Comparison of ENCODE assay signal across 20 cellular contexts in the genomic region with DNA sequence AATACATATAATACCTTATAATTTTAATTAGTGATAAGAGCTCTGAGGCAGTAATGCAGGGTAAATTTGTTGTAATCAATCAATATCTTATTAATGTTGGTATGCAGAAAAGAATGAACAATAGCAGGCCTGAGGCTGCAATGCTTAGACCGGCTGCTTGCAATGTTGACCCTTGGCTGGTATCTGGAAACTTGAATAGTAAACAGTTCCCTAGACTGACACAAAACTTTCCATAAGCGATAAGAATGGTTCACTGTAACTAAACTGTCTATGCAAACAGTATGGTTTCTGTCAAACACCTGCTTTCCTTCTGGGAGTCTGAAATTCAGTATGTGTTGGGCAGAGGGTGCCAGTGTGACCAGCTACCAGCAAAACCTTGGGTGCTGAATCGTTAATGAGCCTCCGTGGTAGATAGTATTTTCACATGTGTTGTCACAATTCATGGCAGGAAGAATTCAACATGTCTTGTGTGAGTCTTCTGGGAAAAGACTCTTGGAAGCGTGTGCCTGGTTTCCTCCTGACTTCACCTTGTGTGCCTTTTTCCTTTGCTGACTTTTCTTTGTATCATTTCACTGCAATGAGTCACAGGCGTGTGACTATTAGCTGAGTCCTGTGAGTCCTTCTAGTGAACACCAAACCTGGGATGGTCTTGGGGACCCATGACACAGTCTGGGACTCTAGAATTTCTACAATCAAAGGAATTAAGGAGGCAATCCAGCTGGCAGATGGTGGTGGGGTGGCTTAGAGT. TPM values are rescaled to one million over a fixed set of nuclear protein-coding genes. Genes with fewer than 3 reads are reported as not detected.
DNase-seq lines count a peak whose midpoint lies in the region; ATAC-seq, FAIRE-seq and TF ChIP-seq lines count a peak whose summit lies in the region.
"Had no signal": no experiment of that assay in that cellular context is flagged by ENCODE, and none has a peak within 500 bp of the region (broad histone marks: within the 10 kb centered on the region; RNA-seq: fewer than 3 reads in every experiment).

No MANE protein-coding gene starts in this region.

- H3K27ac ChIP-seq in brain microvascular endothelial cell (no peak overlapping the region), keratinocyte (ENCODE audit: control insufficient read depth, insufficient read depth, low read length) (no peak overlapping the region), stomach (no peak overlapping the region)
- H3K27ac ChIP-seq: colonic mucosa, thoracic aorta had no signal

- H3K27ac Mint-ChIP-seq in Caco-2 (ENCODE audit: unreplicated experiment), result peak overlapping the region; percentile 57
- H3K27ac Mint-ChIP-seq in stimulated activated naive B cell treated with anti-CD40 and anti-IgM and Interleukin-4, amounts not matched to agents 10 μg/mL and 1 μg/mL and 100 μg/mL, for 72 hours, result no peak overlapping the region
- H3K27ac Mint-ChIP-seq: activated T-cell treated with anti-CD3 and anti-CD28 coated beads, Interleukin-2, amount 50 U/mL, for 72 hours; naive thymus-derived CD8-positive, alpha-beta T cell had no signal

- in situ Hi-C loops in brain microvascular endothelial cell (cut with HindIII; ENCODE audit: low pct_ligation_motif_present, low sequenced_read_pairs), result no loop called here

- intact Hi-C loops in Caco-2 (cut with micrococcal nuclease; ENCODE audit: unreplicated experiment) (loop anchor here (10.0 kb wide), 1 partner anchor 282 kb away; no protein-coding TSS in a partner anchor), stomach (cut with DNase I; ENCODE audit: low total_unique reads) (no loop called here)

- H3K9me3 Mint-ChIP-seq in Caco-2 (ENCODE audit: unreplicated experiment), result no peaks in the 10 kb centered on the region
- H3K9me3 Mint-ChIP-seq in stimulated activated naive B cell treated with anti-CD40 and anti-IgM and Interleukin-4, amounts not matched to agents 10 μg/mL and 1 μg/mL and 100 μg/mL, for 72 hours, result peaks cover 0 to 2% of the 10 kb centered on the region in 2 donors
- H3K9me3 Mint-ChIP-seq: activated T-cell treated with anti-CD3 and anti-CD28 coated beads, Interleukin-2, amount 50 U/mL, for 72 hours; naive thymus-derived CD8-positive, alpha-beta T cell had no signal

- no peaks in the 10 kb centered on the region for H3K9me3 ChIP-seq in Caco-2
- no peaks in the 10 kb centered on the region for H3K9me3 ChIP-seq in keratinocyte (ENCODE audit: control insufficient read depth, low read depth, low read length)
- no peaks in the 10 kb centered on the region for H3K9me3 ChIP-seq in stomach
- H3K9me3 ChIP-seq: colonic mucosa, thoracic aorta had no signal

- CTCF ChIA-PET in Caco-2 (lab: Charles Lee), result interaction anchor here (0.6 kb wide), 2 partner anchors 32 to 121 kb away, joined by 3 read pairs; no protein-coding TSS in a partner anchor

- H3K36me3 ChIP-seq in Caco-2 (ENCODE audit: control insufficient read depth, insufficient read depth, low read length) (no peaks in the 10 kb centered on the region), brain microvascular endothelial cell (replicated peaks) (no peaks in the 10 kb centered on the region), keratinocyte (ENCODE audit: control insufficient read depth in 2 of 2, extremely low read depth in 1 of 2, insufficient read depth in 2 of 2, low read length in 2 of 2) (no peaks in the 10 kb centered on the region), stomach (no peaks in the 10 kb centered on the region), H7 (replicated peaks; ENCODE audit: control insufficient read depth, insufficient read depth, low read length) (no peaks in the 10 kb centered on the region)
- H3K36me3 ChIP-seq: colonic mucosa, thoracic aorta had no signal

- no peak overlapping the region for H3K4me3 ChIP-seq in Caco-2 (ENCODE audit: low read depth, low read length)
- H3K4me3 ChIP-seq in brain microvascular endothelial cell (ENCODE audit: low read depth, low read length), result no peak overlapping the region
- no peak overlapping the region for H3K4me3 ChIP-seq in keratinocyte (ENCODE audit: control insufficient read depth in 2 of 3, extremely low read depth in 1 of 3, insufficient read depth in 2 of 3, low read depth in 1 of 3, low read length in 3 of 3)
- H3K4me3 ChIP-seq in stomach, result no peak overlapping the region
- H3K4me3 ChIP-seq in H7 (ENCODE audit: insufficient read depth, low read depth, low read length), result no peak overlapping the region
- H3K4me3 ChIP-seq: colonic mucosa, thoracic aorta had no signal

- H3K4me3 Mint-ChIP-seq in Caco-2 (ENCODE audit: unreplicated experiment), result no peak overlapping the region
- no peak overlapping the region for H3K4me3 Mint-ChIP-seq in stimulated activated naive B cell treated with anti-CD40 and anti-IgM and Interleukin-4, amounts not matched to agents 10 μg/mL and 1 μg/mL and 100 μg/mL, for 72 hours
- H3K4me3 Mint-ChIP-seq: activated T-cell treated with anti-CD3 and anti-CD28 coated beads, Interleukin-2, amount 50 U/mL, for 72 hours; naive thymus-derived CD8-positive, alpha-beta T cell had no signal

- no peaks in the 10 kb centered on the region for H3K9me1 ChIP-seq in keratinocyte (ENCODE audit: control insufficient read depth, extremely low read depth, insufficient read depth, low read length)

- TF ChIP-seq EP300 in stomach (IDR thresholded peaks at IDR 0.05), result no peak

- no peaks in the 10 kb centered on the region for H3K36me3 Mint-ChIP-seq in Caco-2 (ENCODE audit: insufficient read depth, unreplicated experiment)
- H3K36me3 Mint-ChIP-seq in stimulated activated naive B cell treated with anti-CD40 and anti-IgM and Interleukin-4, amounts not matched to agents 10 μg/mL and 1 μg/mL and 100 μg/mL, for 72 hours, result no peaks in the 10 kb centered on the region
- H3K36me3 Mint-ChIP-seq: naive thymus-derived CD8-positive, alpha-beta T cell had no signal

- H3K27me3 ChIP-seq in Caco-2 (replicated peaks; ENCODE audit: control insufficient read depth, insufficient read depth, low read length) (no peaks in the 10 kb centered on the region), brain microvascular endothelial cell (replicated peaks) (peaks cover 2% of the 10 kb centered on the region), keratinocyte (ENCODE audit: control insufficient read depth, extremely low read depth, insufficient read depth, low read length) (peaks cover 5% of the 10 kb centered on the region), stomach (no peaks in the 10 kb centered on the region), H7 (ENCODE audit: control insufficient read depth, insufficient read depth, low read length) (no peaks in the 10 kb centered on the region)
- H3K27me3 ChIP-seq: colonic mucosa had no signal

- peak; percentile 36 for FAIRE-seq in keratinocyte (lab: Jason Lieb, UNC)
- FAIRE-seq: GM18507, GM19239 had no signal

- ATAC-seq in stimulated activated naive B cell treated with anti-CD40 and anti-IgM and Interleukin-4, amounts not matched to agents 10 μg/mL and 1 μg/mL and 100 μg/mL, for 72 hours (replicated peaks), result no peak
- ATAC-seq: activated T-cell treated with anti-CD3 and anti-CD28 coated beads, Interleukin-2, amount 50 U/mL, for 72 hours; naive thymus-derived CD8-positive, alpha-beta T cell had no signal

- H2AFZ ChIP-seq in keratinocyte (ENCODE audit: control insufficient read depth, low read length), result no peak overlapping the region

- no peak for TF ChIP-seq CTCF in Caco-2 (IDR thresholded peaks at IDR 0.05; ENCODE audit: insufficient read depth in 1 of 2, low read depth in 1 of 2, low read length in 1 of 2, severe bottlenecking in 1 of 2, unreplicated experiment in 1 of 2)
- no peak for TF ChIP-seq CTCF in brain microvascular endothelial cell (IDR thresholded peaks at IDR 0.05; ENCODE audit: low read depth, low read length, missing control alignments)
- TF ChIP-seq CTCF in keratinocyte (optimal IDR thresholded peaks at IDR 0.05 in 1 of 3, IDR thresholded peaks at IDR 0.05 in 1 of 3, conservative IDR thresholded peaks at IDR 0.05 in 1 of 3; ENCODE audit: extremely low read depth in 1 of 3, insufficient read depth in 2 of 3, low read length in 3 of 3), result no peak
- no peak for TF ChIP-seq CTCF in stomach (IDR thresholded peaks at IDR 0.05)

- no peak for TF ChIP-seq POLR2A in stomach (IDR thresholded peaks at IDR 0.05)

- H3K4me1 ChIP-seq in Caco-2 (peaks cover 10% of the 10 kb centered on the region; the same call in 1 of the 2 replicates), keratinocyte (ENCODE audit: control insufficient read depth, extremely low read depth, insufficient read depth, low read length) (no peaks in the 10 kb centered on the region), stomach (no peaks in the 10 kb centered on the region)
- H3K4me1 ChIP-seq: colonic mucosa had no signal

- no peak overlapping the region for H3K9ac ChIP-seq in keratinocyte (ENCODE audit: control insufficient read depth, extremely low read depth, insufficient read depth, low read length)

- POLR2A ChIA-PET in Caco-2 (lab: Charles Lee), result interaction anchor here (0.6 kb wide), 1 partner anchor 240 kb away, joined by 4 read pairs; a partner anchor contains a TSS

- 39 to 58% (median 42%) methylated on average over 6 of the region's 6 CpGs for WGBS in stomach, 5 donors

- no peaks in the 10 kb centered on the region for H3K79me2 ChIP-seq in keratinocyte (ENCODE audit: control insufficient read depth, insufficient read depth, low read length)

- no TSS peak for BruUV-seq in Caco-2 (replicated peaks; lab: Mats Ljungman, UMichigan)

- no peaks in the 10 kb centered on the region for H4K20me1 ChIP-seq in keratinocyte (ENCODE audit: control insufficient read depth, extremely low read depth, insufficient read depth, low read length)

- peaks cover 13% of the 10 kb centered on the region for H3K4me1 Mint-ChIP-seq in Caco-2 (ENCODE audit: low read depth, unreplicated experiment)
- H3K4me1 Mint-ChIP-seq in stimulated activated naive B cell treated with anti-CD40 and anti-IgM and Interleukin-4, amounts not matched to agents 10 μg/mL and 1 μg/mL and 100 μg/mL, for 72 hours, result no peaks in the 10 kb centered on the region
- H3K4me1 Mint-ChIP-seq: naive thymus-derived CD8-positive, alpha-beta T cell had no signal

- H3K27me3 Mint-ChIP-seq in Caco-2 (ENCODE audit: insufficient read depth, unreplicated experiment), result peaks cover 3% of the 10 kb centered on the region
- no peaks in the 10 kb centered on the region for H3K27me3 Mint-ChIP-seq in stimulated activated naive B cell treated with anti-CD40 and anti-IgM and Interleukin-4, amounts not matched to agents 10 μg/mL and 1 μg/mL and 100 μg/mL, for 72 hours

- no peak overlapping the region for H3K4me2 ChIP-seq in keratinocyte (ENCODE audit: control insufficient read depth, extremely low read depth, insufficient read depth, low read depth, low read length)

- DNase-seq in Caco-2 (peak in 1 of 2 experiments; percentile 32), M059J (ENCODE audit: low read depth) (peak; percentile 45), brain microvascular endothelial cell (peak; percentile 18), keratinocyte (ENCODE audit: low read depth, low spot score) (no peak), activated gamma-delta T cell (lab: John Stamatoyannopoulos, UW) (no peak), stomach (no peak), H7 (no peak)
- no peak for DNase-seq in stimulated activated naive B cell treated with anti-CD40 and anti-IgM and Interleukin-4, amounts not matched to agents 10 μg/mL and 1 μg/mL and 100 μg/mL, for 72 hours
- DNase-seq: activated T-cell treated with anti-CD3 and anti-CD28 coated beads, Interleukin-2, amount 50 U/mL, for 72 hours; amniotic stem cell; colonic mucosa; naive thymus-derived CD8-positive, alpha-beta T cell; NCI-H1048; NCI-H2227 treated with DMSO at 0.1 percent for 48 hours had no signal

- dilution Hi-C loops in keratinocyte (cut with MboI; ENCODE audit: extremely low pct_ligation_motif_present, low sequenced_read_pairs), result no loop called here

RNA-seq across cellular contexts. Expression of a gene that starts 30.7 kb away (rescaled TPM):
- total RNA-seq in Caco-2 (2022) (not detected in 2 replicates), stomach (not detected)
- not detected in 2 replicates for total RNA-seq in M059J (2014; rRNA removed; shearing (Covaris generic))
- polyA plus RNA-seq in keratinocyte (not detected in 3 replicates), stomach (not detected)
- not detected for polyA plus RNA-seq in keratinocyte (2011; ENCODE audit: low read depth)
- not detected in 2 replicates for polyA plus RNA-seq in keratinocyte (2011; cell fraction: cytosol; rRNA removed)
- polyA plus RNA-seq in keratinocyte (2011; cell fraction: nucleus; rRNA removed), result not detected in 2 replicates
- not detected in 2 replicates for polyA plus RNA-seq in keratinocyte (2012; ENCODE audit: low replicate concordance)
- not detected in 3 replicates for polyA minus RNA-seq in keratinocyte
- polyA minus RNA-seq in keratinocyte (2011; cell fraction: cytosol; rRNA and poly(A)+ RNA removed), result not detected
- polyA minus RNA-seq in keratinocyte (2011; cell fraction: nucleus; rRNA and poly(A)+ RNA removed), result not detected in 2 replicates
- total RNA-seq in H7 (2014; rRNA removed; shearing (Covaris generic)), result 0.17 and 0.22 TPM in 2 replicates
- total RNA-seq: activated T-cell treated with anti-CD3 and anti-CD28 coated beads, Interleukin-2, amount 50 U/mL, for 72 hours; colonic mucosa; lower leg skin; naive thymus-derived CD8-positive, alpha-beta T cell; thoracic aorta had no signal
- polyA plus RNA-seq: AG04450; esophagus; naive thymus-derived CD8-positive, alpha-beta T cell had no signal

Comparison
In these comparisons a context has a peak if more than half of its experiments do, and no peak if none do; other contexts are left out.
1. DNase-seq: peak in M059J (single experiment) and brain microvascular endothelial cell (single experiment); none in keratinocyte (single experiment), activated gamma-delta T cell (single experiment), stimulated activated naive B cell treated with anti-CD40 and anti-IgM and Interleukin-4, amounts not matched to agents 10 μg/mL and 1 μg/mL and 100 μg/mL, for 72 hours (single experiment), stomach (single experiment) and H7 (single experiment).